ENCODE assay signal across 37 cellular contexts in genomic region chr12:130382818-130383217, GRCh38. TPM values are rescaled to one million over a fixed set of nuclear protein-coding genes. Genes with fewer than 3 reads are reported as not detected.
"Had no signal": no experiment of that assay in that cellular context is flagged by ENCODE, and none has a peak within 500 bp of the region (broad histone marks: within the 10 kb centered on the region; RNA-seq: fewer than 3 reads in every experiment).

No MANE protein-coding gene starts in this region.

- H3K36me3 ChIP-seq: MG63 had no signal

- H3K27me3 ChIP-seq: MG63 had no signal

- H3K4me3 ChIP-seq: MG63 had no signal

- H3K27ac ChIP-seq: KMS-11 had no signal

- DNase-seq: Karpas-422, Kasumi-1, MG63, MM.1S, MV-4-11, NCI-H1048, NCI-H1092, NCI-H1092 treated with DMSO at 0.1 percent for 48 hours, NCI-H1105, NCI-H1105 treated with DMSO at 0.1 percent for 48 hours, NCI-H1417, NCI-H1417 treated with DMSO at 0.1 percent for 48 hours, NCI-H1436 treated with DMSO at 0.1 percent for 48 hours, NCI-H146, NCI-H1694, NCI-H1694 treated with DMSO at 0.1 percent for 48 hours, NCI-H187, NCI-H187 treated with DMSO at 0.1 percent for 48 hours, NCI-H1930, NCI-H2029, NCI-H2029 treated with DMSO at 0.1 percent for 48 hours, NCI-H2081, NCI-H2081 treated with DMSO at 0.1 percent for 48 hours, NCI-H2107, NCI-H2171, NCI-H2171 treated with DMSO at 0.1 percent for 48 hours, NCI-H2227 treated with DMSO at 0.1 percent for 48 hours, NCI-H226, NCI-H345, NCI-H446, NCI-H446 treated with DMSO at 0.1 percent for 48 hours, NCI-H510A, NCI-H510A treated with DMSO at 0.1 percent for 48 hours had no signal

- H3K9me3 ChIP-seq: MG63 had no signal

- H3K9ac ChIP-seq: KMS-11 had no signal

- H3K4me2 ChIP-seq: KMS-11 had no signal

RNA-seq across cellular contexts. Expression of gene PIWIL1, which starts 45.1 kb away (rescaled TPM):
- total RNA-seq: LHCN-M2, M059J, MCF 10A had no signal
